ENCODE assay signal across 8 cellular contexts in genomic region chr18:8703781-8704301, GRCh38. TPM values are rescaled to one million over a fixed set of nuclear protein-coding genes. Genes with fewer than 3 reads are reported as not detected.
A peak's percentile ranks its signal among the peaks of the same experiment; 100 is the strongest.
DNase-seq lines count a peak whose midpoint lies in the region.

No MANE protein-coding gene starts in this region.

- DNase-seq in activated CD4-positive, alpha-beta T cell treated with anti-CD3 and anti-CD28 coated beads, Interleukin-2, amount 10 ng/mL, durations not matched to agents 7 days and 5 days: no peak
- DNase-seq in activated CD4-positive, alpha-beta T cell treated with anti-CD3 and anti-CD28 coated beads, Interleukin-2, amount 50 U/mL, for 4 hours: no peak
- DNase-seq in activated T-helper 2 cell treated with anti-CD3 and anti-CD28 coated beads, Interferon-gamma antibody, Interleukin-2, Interleukin-4, amounts not matched to agents 10 μg/mL and 5 μg/mL and 100 μg/mL, durations not matched to agents 14 hours and 24 hours and 36 hours (ENCODE audit: low spot score): no peak
- peak; percentile 78 for DNase-seq in kidney tubule cell (ENCODE audit: low spot score)
- DNase-seq in substantia nigra (lab: John Stamatoyannopoulos, UW): peak in 1 of 49 donors; percentile 50
- DNase-seq in RPMI8226: no peak
- DNase-seq in HuH-7 (ENCODE audit: low spot score): no peak
- DNase-seq in cerebellar nuclear complex (lab: John Stamatoyannopoulos, UW): no peak

- CTCF ChIA-PET in activated CD4-positive, alpha-beta T cell treated with anti-CD3 and anti-CD28 coated beads, Interleukin-2, amount 10 ng/mL, durations not matched to agents 7 days and 5 days (lab: Charles Lee): no interaction called here

- H3K27ac ChIP-seq in substantia nigra (ENCODE audit: low read depth, low read length, poor library complexity, severe bottlenecking): peak overlapping the region; percentile 82

- no peak overlapping the region for H3K27ac Mint-ChIP-seq in activated CD4-positive, alpha-beta T cell treated with anti-CD3 and anti-CD28 coated beads, Interleukin-2, amount 10 ng/mL, durations not matched to agents 7 days and 5 days
- no peak overlapping the region for H3K27ac Mint-ChIP-seq in activated T-helper 2 cell treated with anti-CD3 and anti-CD28 coated beads, Interferon-gamma antibody, Interleukin-2, Interleukin-4, amounts not matched to agents 10 μg/mL and 5 μg/mL and 100 μg/mL, durations not matched to agents 14 hours and 24 hours and 36 hours

- H3K4me3 Mint-ChIP-seq in activated CD4-positive, alpha-beta T cell treated with anti-CD3 and anti-CD28 coated beads, Interleukin-2, amount 10 ng/mL, durations not matched to agents 7 days and 5 days: peak overlapping the region; percentile 86
- peak overlapping the region; percentile 85 for H3K4me3 Mint-ChIP-seq in activated T-helper 2 cell treated with anti-CD3 and anti-CD28 coated beads, Interferon-gamma antibody, Interleukin-2, Interleukin-4, amounts not matched to agents 10 μg/mL and 5 μg/mL and 100 μg/mL, durations not matched to agents 14 hours and 24 hours and 36 hours (ENCODE audit: low read depth)

- H3K9me3 Mint-ChIP-seq in activated CD4-positive, alpha-beta T cell treated with anti-CD3 and anti-CD28 coated beads, Interleukin-2, amount 10 ng/mL, durations not matched to agents 7 days and 5 days: no peaks in the 10 kb centered on the region
- H3K9me3 Mint-ChIP-seq in activated T-helper 2 cell treated with anti-CD3 and anti-CD28 coated beads, Interferon-gamma antibody, Interleukin-2, Interleukin-4, amounts not matched to agents 10 μg/mL and 5 μg/mL and 100 μg/mL, durations not matched to agents 14 hours and 24 hours and 36 hours: no peaks in the 10 kb centered on the region

- POLR2A ChIA-PET in activated CD4-positive, alpha-beta T cell treated with anti-CD3 and anti-CD28 coated beads, Interleukin-2, amount 10 ng/mL, durations not matched to agents 7 days and 5 days (lab: Charles Lee): interaction anchor here (0.6 kb wide), 1 partner anchor 572 kb away, joined by 3 read pairs; no protein-coding TSS in a partner anchor

- H3K36me3 Mint-ChIP-seq in activated CD4-positive, alpha-beta T cell treated with anti-CD3 and anti-CD28 coated beads, Interleukin-2, amount 10 ng/mL, durations not matched to agents 7 days and 5 days (ENCODE audit: low read depth): peaks cover 2% of the 10 kb centered on the region
- no peaks in the 10 kb centered on the region for H3K36me3 Mint-ChIP-seq in activated T-helper 2 cell treated with anti-CD3 and anti-CD28 coated beads, Interferon-gamma antibody, Interleukin-2, Interleukin-4, amounts not matched to agents 10 μg/mL and 5 μg/mL and 100 μg/mL, durations not matched to agents 14 hours and 24 hours and 36 hours (ENCODE audit: low read depth)

- H3K27me3 Mint-ChIP-seq in activated CD4-positive, alpha-beta T cell treated with anti-CD3 and anti-CD28 coated beads, Interleukin-2, amount 10 ng/mL, durations not matched to agents 7 days and 5 days: peaks cover 67% of the 10 kb centered on the region
- H3K27me3 Mint-ChIP-seq in activated T-helper 2 cell treated with anti-CD3 and anti-CD28 coated beads, Interferon-gamma antibody, Interleukin-2, Interleukin-4, amounts not matched to agents 10 μg/mL and 5 μg/mL and 100 μg/mL, durations not matched to agents 14 hours and 24 hours and 36 hours (ENCODE audit: low read depth): peaks cover 69% of the 10 kb centered on the region

- intact Hi-C loops in activated T-helper 2 cell treated with anti-CD3 and anti-CD28 coated beads, Interferon-gamma antibody, Interleukin-2, Interleukin-4, amounts not matched to agents 10 μg/mL and 5 μg/mL and 100 μg/mL, durations not matched to agents 14 hours and 24 hours and 36 hours (cut with micrococcal nuclease): loop anchor here (5.0 to 10.0 kb wide), 3 partner anchors 99 to 773 kb away; partner anchors contain the start of genes RAB12, RALBP1 and TWSG1

- peaks cover 15% of the 10 kb centered on the region for H3K4me1 Mint-ChIP-seq in activated CD4-positive, alpha-beta T cell treated with anti-CD3 and anti-CD28 coated beads, Interleukin-2, amount 10 ng/mL, durations not matched to agents 7 days and 5 days
- H3K4me1 Mint-ChIP-seq in activated T-helper 2 cell treated with anti-CD3 and anti-CD28 coated beads, Interferon-gamma antibody, Interleukin-2, Interleukin-4, amounts not matched to agents 10 μg/mL and 5 μg/mL and 100 μg/mL, durations not matched to agents 14 hours and 24 hours and 36 hours (ENCODE audit: low read depth): peaks cover 13% of the 10 kb centered on the region

RNA-seq across cellular contexts. Expression of gene MTCL1, which starts 1.5 kb away (rescaled TPM):
- 1 to 10 TPM; 1.7 to 1.8 TPM for total RNA-seq in activated CD4-positive, alpha-beta T cell treated with anti-CD3 and anti-CD28 coated beads, Interleukin-2, amount 10 ng/mL, durations not matched to agents 7 days and 5 days
- 0.34 and 0.50 TPM in 2 replicates for total RNA-seq in activated T-helper 2 cell treated with anti-CD3 and anti-CD28 coated beads, Interferon-gamma antibody, Interleukin-2, Interleukin-4, amounts not matched to agents 10 μg/mL and 5 μg/mL and 100 μg/mL, durations not matched to agents 14 hours and 24 hours and 36 hours
